In genomic region chr7:22445871-22446270, GRCh38 we compare ENCODE assay signal across 23 cellular contexts. TPM values are rescaled to one million over a fixed set of nuclear protein-coding genes. Genes with fewer than 3 reads are reported as not detected.
A peak's percentile ranks its signal among the peaks of the same experiment; 100 is the strongest.
DNase-seq lines count a peak whose midpoint lies in the region; ATAC-seq, FAIRE-seq and TF ChIP-seq lines count a peak whose summit lies in the region.
"Had no signal": no experiment of that assay in that cellular context is flagged by ENCODE, and none has a peak within 500 bp of the region (broad histone marks: within the 10 kb centered on the region; RNA-seq: fewer than 3 reads in every experiment).

No MANE protein-coding gene starts in this region.

- 90% methylated on average over 3 of the region's 3 CpGs for WGBS in HepG2 (ENCODE audit: low lambda C conversion rate)
- 55% methylated on average over 3 of the region's 3 CpGs for WGBS in right lobe of liver (ENCODE audit: insufficient coverage, low coverage, low lambda C conversion rate, missing lambda C conversion rate)

- no peak for DNase-seq in HepG2 (ENCODE audit: low spot score)
- DNase-seq in right lobe of liver = no peak
- DNase-seq in memory B cell (ENCODE audit: low spot score in 2 of 2) = no peak
- no peak for DNase-seq in NCI-H187 (lab: John Stamatoyannopoulos, UW)
- DNase-seq in NCI-H1694 (lab: John Stamatoyannopoulos, UW) = no peak
- DNase-seq: activated CD4-positive, CD25-positive, alpha-beta regulatory T cell treated with anti-CD3 and anti-CD28 coated beads, Interleukin-2, amount 50 U/mL, for 72 hours; activated CD8-positive, alpha-beta memory T cell treated with anti-CD3 and anti-CD28 coated beads, Interleukin-2, amount 10 ng/mL, durations not matched to agents 7 days and 5 days; activated effector memory CD4-positive, alpha-beta T cell treated with Interleukin-2 at 50 U/mL for 16 hours; Caco-2; central memory CD4-positive, alpha-beta T cell; effector CD8-positive, alpha-beta T cell; KBM-7; midbrain; NCI-H1436 treated with DMSO at 0.1 percent for 48 hours; stimulated activated CD4-positive, alpha-beta T cell treated with anti-CD3 and anti-CD28 coated beads, Interleukin-1b, Interleukin-23, amount 100 ng/mL, for 48 hours; T-helper 2 cell had no signal

- H3K27ac Mint-ChIP-seq in memory B cell = peak overlapping the region; percentile 15
- H3K27ac Mint-ChIP-seq: activated CD8-positive, alpha-beta memory T cell treated with anti-CD3 and anti-CD28 coated beads, Interleukin-2, amount 10 ng/mL, durations not matched to agents 7 days and 5 days had no signal

- BruUV-seq in HepG2 (replicated peaks; lab: Mats Ljungman, UMichigan) = no TSS peak

- H3K27me3 ChIP-seq in HepG2 (ENCODE audit: control insufficient read depth in 1 of 2, insufficient read depth in 2 of 2, low read length in 2 of 2) = no peaks in the 10 kb centered on the region
- no peaks in the 10 kb centered on the region for H3K27me3 ChIP-seq in right lobe of liver
- H3K27me3 ChIP-seq: adrenal gland had no signal

- no peak overlapping the region for H3K4me3 ChIP-seq in HepG2 (replicated peaks in 1 of 3; ENCODE audit: insufficient read depth in 1 of 3, low read depth in 2 of 3, low read length in 3 of 3)
- no peak overlapping the region for H3K4me3 ChIP-seq in right lobe of liver
- H3K4me3 ChIP-seq: adrenal gland, SJSA1 had no signal

- no peak for FAIRE-seq in HepG2 (lab: Jason Lieb, UNC)

- peaks cover 3% of the 10 kb centered on the region for H3K27me3 Mint-ChIP-seq in memory B cell

- H3K36me3 Mint-ChIP-seq in memory B cell = no peaks in the 10 kb centered on the region

- ATAC-seq in HepG2 (no peak), right lobe of liver (no peak), memory B cell (ENCODE audit: low read depth) (no peak), HG02973 (IDR thresholded peaks at IDR 0.05; ENCODE audit: unreplicated experiment) (no peak), GM21515 (IDR thresholded peaks at IDR 0.05; ENCODE audit: unreplicated experiment) (no peak)
- ATAC-seq: activated CD8-positive, alpha-beta memory T cell treated with anti-CD3 and anti-CD28 coated beads, Interleukin-2, amount 10 ng/mL, durations not matched to agents 7 days and 5 days had no signal

- H4K20me1 ChIP-seq in HepG2 (ENCODE audit: insufficient read depth, low read length) = no peaks in the 10 kb centered on the region

- H3K4me3 Mint-ChIP-seq in memory B cell = peak overlapping the region; percentile 46
- H3K4me3 Mint-ChIP-seq: activated CD8-positive, alpha-beta memory T cell treated with anti-CD3 and anti-CD28 coated beads, Interleukin-2, amount 10 ng/mL, durations not matched to agents 7 days and 5 days had no signal

- H3K27ac ChIP-seq in HepG2 (ENCODE audit: extremely low read length, insufficient read depth, low read length) = peak overlapping the region; percentile 96
- H3K27ac ChIP-seq in right lobe of liver = no peak overlapping the region
- H3K27ac ChIP-seq in VCaP = peak overlapping the region; percentile 86; the same call in 1 of the 2 replicates
- H3K27ac ChIP-seq: neutrophil, SJSA1 had no signal

- H3K79me2 ChIP-seq in HepG2 (ENCODE audit: insufficient read depth, low read length) = no peaks in the 10 kb centered on the region

- no peaks in the 10 kb centered on the region for H3K9me3 ChIP-seq in HepG2 (ENCODE audit: low read length)
- H3K9me3 ChIP-seq in right lobe of liver = no peaks in the 10 kb centered on the region
- H3K9me3 ChIP-seq: adrenal gland, Caco-2, neutrophil, SJSA1 had no signal

- H3K4me2 ChIP-seq in HepG2 (ENCODE audit: low read depth, low read length) = no peak overlapping the region

- peaks cover 19% of the 10 kb centered on the region for H3K4me1 Mint-ChIP-seq in memory B cell

- intact Hi-C loops in HepG2 (cut with micrococcal nuclease; ENCODE audit: unreplicated experiment) (no loop called here), right lobe of liver (cut with DNase I) (no loop called here)

- no peak overlapping the region for H2AFZ ChIP-seq in HepG2 (ENCODE audit: low read length)

- no peak for TF ChIP-seq RAD21 in HepG2 (CRISPR knock-in tag; IDR thresholded peaks at IDR 0.05)

- H3K9me3 Mint-ChIP-seq in memory B cell = no peaks in the 10 kb centered on the region

- H3K36me3 ChIP-seq in HepG2 (replicated peaks in 1 of 2; ENCODE audit: control insufficient read depth in 1 of 2, insufficient read depth in 2 of 2, low read length in 2 of 2) (no peaks in the 10 kb centered on the region), right lobe of liver (no peaks in the 10 kb centered on the region)
- H3K36me3 ChIP-seq: adrenal gland, neutrophil, SJSA1 had no signal

- CTCF ChIA-PET in HepG2 (lab: Yijun Ruan, JAX; ENCODE audit: low intra/inter-chr PET ratio, low total read pairs) = no interaction called here

- no peak for TF ChIP-seq CTCF in HepG2 (CRISPR knock-in tag; IDR thresholded peaks at IDR 0.05)
- no peak for TF ChIP-seq CTCF in right lobe of liver (IDR thresholded peaks at IDR 0.05)
- no peak for TF ChIP-seq CTCF in VCaP (conservative IDR thresholded peaks at IDR 0.05)

- no peak for TF ChIP-seq EP300 in HepG2 (IDR thresholded peaks at IDR 0.05; ENCODE audit: low read depth in 2 of 2, low read length in 2 of 2)
- no peak for TF ChIP-seq EP300 in HepG2 (CRISPR knock-in tag; IDR thresholded peaks at IDR 0.05; ENCODE audit: borderline replicate concordance)

- POLR2A ChIA-PET in HepG2 (lab: Yijun Ruan, JAX) = interaction anchor here (0.7 to 4.3 kb wide), 3 partner anchors 9 to 88 kb away, joined by 3 to 85 read pairs (median 5); partner anchors contain the start of gene RAPGEF5

- H3K4me1 ChIP-seq in HepG2 (ENCODE audit: insufficient read depth, low read length) (peaks cover 62% of the 10 kb centered on the region), right lobe of liver (no peaks in the 10 kb centered on the region)
- H3K4me1 ChIP-seq: adrenal gland, SJSA1 had no signal

- H3K9ac ChIP-seq in HepG2 (ENCODE audit: insufficient read depth, low read depth, low read length) = no peak overlapping the region

- no peak for TF ChIP-seq POLR2A in HepG2 (IDR thresholded peaks at IDR 0.05; ENCODE audit: insufficient read depth in 1 of 2, low read depth in 2 of 2, low read length in 2 of 2)
- no peak for TF ChIP-seq POLR2A in right lobe of liver (IDR thresholded peaks at IDR 0.05)

- in situ Hi-C loops in HepG2 (cut with HindIII; ENCODE audit: extremely low pct_ligation_motif_present, low pct_unique_long_range_greater_than_20kb) = no loop called here

TF ChIP-seq in HepG2, 621 proteins besides CTCF, POLR2A, EP300 and RAD21 (continues in another document):
- no peak for TF ChIP-seq ZBTB8A (CRISPR knock-in tag; IDR thresholded peaks at IDR 0.05; ENCODE audit: borderline replicate concordance, low read depth)
- no peak for TF ChIP-seq MYPOP (CRISPR knock-in tag; IDR thresholded peaks at IDR 0.05)
- TF ChIP-seq ZNF263 (CRISPR knock-in tag; IDR thresholded peaks at IDR 0.05) = no peak
- TF ChIP-seq ZNF121 (CRISPR knock-in tag; IDR thresholded peaks at IDR 0.05) = no peak
- TF ChIP-seq CHCHD3 (CRISPR knock-in tag; IDR thresholded peaks at IDR 0.05) = no peak
- TF ChIP-seq THRA (CRISPR knock-in tag; IDR thresholded peaks at IDR 0.05; ENCODE audit: borderline replicate concordance) = no peak
- no peak for TF ChIP-seq IRX3 (CRISPR knock-in tag; IDR thresholded peaks at IDR 0.05; ENCODE audit: borderline replicate concordance, low read depth)
- TF ChIP-seq NAIF1 (CRISPR knock-in tag; IDR thresholded peaks at IDR 0.05; ENCODE audit: borderline replicate concordance) = no peak
- TF ChIP-seq ZIK1 (CRISPR knock-in tag; IDR thresholded peaks at IDR 0.05; ENCODE audit: borderline replicate concordance, low read depth) = no peak

RNA-seq across cellular contexts. Expression of gene STEAP1B, which starts 54.1 kb away (rescaled TPM):
- total RNA-seq in HepG2 (2016; rRNA removed; fragmentation: Illumina TruSeq; extraction: Trizol) = not detected in 2 replicates
- not detected in 2 replicates for total RNA-seq in HepG2 (2016; cell fraction: cytosol; rRNA removed; fragmentation: Illumina TruSeq; extraction: Trizol; ENCODE audit: low read depth)
- not detected in 2 replicates for total RNA-seq in HepG2 (2016; cell fraction: insoluble cytoplasmic fraction; rRNA removed; fragmentation: Illumina TruSeq; extraction: Trizol)
- total RNA-seq in HepG2 (2016; cell fraction: membrane; rRNA removed; fragmentation: Illumina TruSeq; extraction: Trizol) = not detected in 2 replicates
- total RNA-seq in HepG2 (2016; cell fraction: nucleus; rRNA removed; fragmentation: Illumina TruSeq; extraction: Trizol) = not detected in 2 replicates
- polyA plus RNA-seq in HepG2 (2011; rRNA removed) = not detected in 2 replicates
- polyA plus RNA-seq in HepG2 (2011; cell fraction: cytosol; rRNA removed) = not detected in 2 replicates
- not detected in 2 replicates for polyA plus RNA-seq in HepG2 (2011; cell fraction: nucleus; rRNA removed)
- polyA plus RNA-seq in HepG2 (2012) = not detected in 2 replicates
- polyA plus RNA-seq in HepG2 (2016; cell fraction: cytosol; fragmentation: Illumina TruSeq; extraction: Trizol; ENCODE audit: low read depth) = not detected in 2 replicates
- polyA plus RNA-seq in HepG2 (2016; cell fraction: insoluble cytoplasmic fraction; fragmentation: Illumina TruSeq; extraction: Trizol; ENCODE audit: low read depth) = not detected in 2 replicates
- not detected in 2 replicates for polyA plus RNA-seq in HepG2 (2016; cell fraction: membrane; fragmentation: Illumina TruSeq; extraction: Trizol; ENCODE audit: low read depth)
- not detected in 2 replicates for polyA plus RNA-seq in HepG2 (2016; cell fraction: nucleus; fragmentation: Illumina TruSeq; extraction: Trizol; ENCODE audit: insufficient read depth, low read depth)
- 0.58 TPM in 1 of 2 replicates, not detected in the other for polyA minus RNA-seq in HepG2 (2011; rRNA and poly(A)+ RNA removed; ENCODE audit: low replicate concordance)
- polyA minus RNA-seq in HepG2 (2011; cell fraction: cytosol; rRNA and poly(A)+ RNA removed) = not detected in 2 replicates
- polyA minus RNA-seq in HepG2 (2011; cell fraction: nucleus; rRNA and poly(A)+ RNA removed) = 0.37 TPM in 1 of 2 replicates, not detected in the other
- total RNA-seq in right lobe of liver = under 1 TPM in 2 of 6 experiments, not detected in 4; 0.25 to 0.60 TPM
- total RNA-seq: kidney epithelial cell had no signal

Comparison
In these comparisons a context has a peak if more than half of its experiments do, and no peak if none do; other contexts are left out.
1. H3K27ac ChIP-seq: peak in HepG2 (single experiment) and VCaP (single experiment); none in right lobe of liver (0 of 3).